ENCODE assay signal across 11 cellular contexts in genomic region chr10:52778511-52779392, GRCh38. TPM values are rescaled to one million over a fixed set of nuclear protein-coding genes. Genes with fewer than 3 reads are reported as not detected.
DNase-seq lines count a peak whose midpoint lies in the region; ATAC-seq and TF ChIP-seq lines count a peak whose summit lies in the region.
"Had no signal": no experiment of that assay in that cellular context is flagged by ENCODE, and none has a peak within 500 bp of the region (broad histone marks: within the 10 kb centered on the region; RNA-seq: fewer than 3 reads in every experiment).

No MANE protein-coding gene starts in this region.

- no peaks in the 10 kb centered on the region for H3K36me3 ChIP-seq in iPS-15b (ENCODE audit: control insufficient read depth, insufficient read depth, low read length)
- H3K36me3 ChIP-seq: neutrophil had no signal

- peak; percentile 25 for DNase-seq in ACHN
- DNase-seq in SW480 (ENCODE audit: low spot score): peak; percentile 5
- DNase-seq in NK-92 (lab: John Stamatoyannopoulos, UW; ENCODE audit: unreplicated experiment): no peak
- DNase-seq in immature natural killer cell: no peak
- no peak for DNase-seq in NCI-H524 treated with DMSO at 0.1 percent for 48 hours (lab: John Stamatoyannopoulos, UW)
- no peak for DNase-seq in T-cell
- DNase-seq: T1000 had no signal

- no peaks in the 10 kb centered on the region for H3K9me3 ChIP-seq in iPS-15b (ENCODE audit: control insufficient read depth, insufficient read depth, low read length)
- H3K9me3 ChIP-seq: neutrophil had no signal

- H3K36me3 Mint-ChIP-seq in immature natural killer cell (no peaks in the 10 kb centered on the region), T-cell (no peaks in the 10 kb centered on the region)

- H3K27me3 Mint-ChIP-seq in immature natural killer cell (ENCODE audit: low read depth in 3 of 3): peaks cover 0 to 1% (median 0%) of the 10 kb centered on the region in 3 donors
- no peaks in the 10 kb centered on the region for H3K27me3 Mint-ChIP-seq in T-cell

- H3K9me3 Mint-ChIP-seq in immature natural killer cell (peaks cover 0 to 11% (median under 1%) of the 10 kb centered on the region in 6 donors), T-cell (peaks cover 0 to under 1% (median 0%) of the 10 kb centered on the region in 3 donors)

- POLR2A ChIA-PET in T-cell (lab: Charles Lee): no interaction called here

- no peak overlapping the region for H3K4me3 Mint-ChIP-seq in immature natural killer cell
- H3K4me3 Mint-ChIP-seq in T-cell: no peak overlapping the region

- ATAC-seq in T-cell (replicated peaks in 1 of 4): no peak
- ATAC-seq: GM12878 had no signal

- no peaks in the 10 kb centered on the region for H3K4me1 Mint-ChIP-seq in immature natural killer cell
- no peaks in the 10 kb centered on the region for H3K4me1 Mint-ChIP-seq in T-cell

- in situ Hi-C loops in ACHN (cut with HindIII; ENCODE audit: low pct_ligation_motif_present, low pct_unique_long_range_greater_than_20kb, low sequenced_read_pairs): no loop called here

- CTCF ChIA-PET in T-cell (lab: Charles Lee): interaction anchor here in 1 of 2 donors (0.6 kb wide), 1 partner anchor 88 kb away, joined by 3 read pairs; no protein-coding TSS in a partner anchor

- no peak overlapping the region for H3K27ac Mint-ChIP-seq in immature natural killer cell
- H3K27ac Mint-ChIP-seq in T-cell: no peak overlapping the region

- H3K4me3 ChIP-seq in iPS-15b (ENCODE audit: low read depth, low read length): peak overlapping the region; percentile 20
- H3K4me3 ChIP-seq: GM12878 had no signal

- no peaks in the 10 kb centered on the region for H3K4me1 ChIP-seq in iPS-15b (ENCODE audit: control insufficient read depth, insufficient read depth, low read length)

- no peaks in the 10 kb centered on the region for H3K27me3 ChIP-seq in iPS-15b (ENCODE audit: control insufficient read depth, insufficient read depth, low read length)
- H3K27me3 ChIP-seq: neutrophil had no signal

- H3K9ac ChIP-seq in iPS-15b (ENCODE audit: low read depth, low read length): no peak overlapping the region

- TF ChIP-seq CTCF in GM12874 (IDR thresholded peaks at IDR 0.05; ENCODE audit: insufficient read depth, low read depth, low read length): peak; percentile 27; the same call in 1 of the 2 replicates

RNA-seq across cellular contexts. Expression of gene MBL2, which starts 6.2 kb away (rescaled TPM):
- not detected for polyA plus RNA-seq in immature natural killer cell
- total RNA-seq in T-cell: under 1 TPM in 1 of 5 donors, not detected in 4; 0.10 TPM
- total RNA-seq: GM12878 had no signal
- polyA plus RNA-seq: GM12878 had no signal

Comparison
In these comparisons a context has a peak if more than half of its experiments do, and no peak if none do; other contexts are left out.
1. DNase-seq: peak in ACHN (single experiment) and SW480 (single experiment); none in NK-92 (single experiment), immature natural killer cell (0 of 3), NCI-H524 treated with DMSO at 0.1 percent for 48 hours (single experiment) and T-cell (0 of 34).